In genomic region chr1:89576016-89576415, GRCh38 we compare ENCODE assay signal across 16 cellular contexts. TPM values are rescaled to one million over a fixed set of nuclear protein-coding genes. Genes with fewer than 3 reads are reported as not detected.
DNase-seq lines count a peak whose midpoint lies in the region; ATAC-seq and TF ChIP-seq lines count a peak whose summit lies in the region.
"Had no signal": no experiment of that assay in that cellular context is flagged by ENCODE, and none has a peak within 500 bp of the region (broad histone marks: within the 10 kb centered on the region; RNA-seq: fewer than 3 reads in every experiment).

No MANE protein-coding gene starts in this region.

- H3K36me3 Mint-ChIP-seq in natural killer cell = no peaks in the 10 kb centered on the region

- TF ChIP-seq CTCF in psoas muscle (IDR thresholded peaks at IDR 0.05) (no peak), natural killer cell (IDR thresholded peaks at IDR 0.05) (no peak)

- H3K9me3 ChIP-seq in HAP-1 = no peaks in the 10 kb centered on the region
- no peaks in the 10 kb centered on the region for H3K9me3 ChIP-seq in ectodermal cell (ENCODE audit: control insufficient read depth, low read length)
- H3K9me3 ChIP-seq in psoas muscle = no peaks in the 10 kb centered on the region

- peak overlapping the region; percentile 72 for H3K27ac ChIP-seq in ectodermal cell (ENCODE audit: insufficient read depth, low read depth, low read length, poor library complexity, severe bottlenecking)
- no peak overlapping the region for H3K27ac ChIP-seq in psoas muscle
- H3K27ac ChIP-seq: C4-2B, SK-N-MC had no signal

- no peaks in the 10 kb centered on the region for H3K27me3 Mint-ChIP-seq in natural killer cell (ENCODE audit: low read depth in 2 of 2)

- no peaks in the 10 kb centered on the region for H3K4me1 Mint-ChIP-seq in natural killer cell

- DNase-seq in HAP-1 (ENCODE audit: low spot score in 2 of 2) (peak; percentile 51 to 96), NCI-H146 treated with DMSO at 0.1 percent for 48 hours (lab: John Stamatoyannopoulos, UW; ENCODE audit: unreplicated experiment) (peak; percentile 34), psoas muscle (no peak), natural killer cell (no peak)
- DNase-seq: AML-193, DMS79 treated with DMSO at 0.1 percent for 48 hours, HCEC 1CT, NCI-H187 treated with DMSO at 0.1 percent for 48 hours, NCI-H2171, SHP77 had no signal

- ATAC-seq in psoas muscle (peak in 3 of 4 donors; percentile 35 to 68 (median 51)), natural killer cell (no peak), HG02798 (IDR thresholded peaks at IDR 0.05; ENCODE audit: poor library complexity, unreplicated experiment) (no peak), GM21576 (IDR thresholded peaks at IDR 0.05; ENCODE audit: unreplicated experiment) (no peak)
- ATAC-seq: K562 had no signal

- H3K27me3 ChIP-seq in HAP-1 (ENCODE audit: low read depth) = no peaks in the 10 kb centered on the region
- H3K27me3 ChIP-seq in ectodermal cell (ENCODE audit: control insufficient read depth, insufficient read depth, low read length, poor library complexity, severe bottlenecking) = no peaks in the 10 kb centered on the region
- H3K27me3 ChIP-seq in psoas muscle (ENCODE audit: insufficient read depth in 3 of 3, low read length in 2 of 3) = no peaks in the 10 kb centered on the region

- H3K4me3 Mint-ChIP-seq in natural killer cell = no peak overlapping the region

- H3K36me3 ChIP-seq in HAP-1 (replicated peaks) (peaks cover 12% of the 10 kb centered on the region), ectodermal cell (ENCODE audit: control insufficient read depth, insufficient read depth, low read length) (no peaks in the 10 kb centered on the region), psoas muscle (ENCODE audit: insufficient read depth in 1 of 2, low read depth in 1 of 2) (peaks cover 3 to 45% of the 10 kb centered on the region in 2 donors)

- no peaks in the 10 kb centered on the region for H3K9me3 Mint-ChIP-seq in natural killer cell

- in situ Hi-C loops in HAP-1 (cut with MboI; ENCODE audit: low sequenced_read_pairs) = no loop called here

- intact Hi-C loops in psoas muscle (cut with DNase I) = loop anchor here in 1 of 2 donors (10.0 kb wide), 1 partner anchor 51 kb away; the partner anchor contains the start of gene LRRC8B
- intact Hi-C loops in natural killer cell (cut with micrococcal nuclease) = no loop called here

- H3K27ac Mint-ChIP-seq in natural killer cell = no peak overlapping the region

- 31 to 33% methylated on average over 3 of the region's 3 CpGs for WGBS in ectodermal cell, 2 experiments
- WGBS in psoas muscle, 3 donors = 67 to 71% (median 68%) methylated on average over 3 of the region's 3 CpGs

- no peak overlapping the region for H3K4me3 ChIP-seq in HAP-1
- no peak overlapping the region for H3K4me3 ChIP-seq in ectodermal cell (ENCODE audit: insufficient read depth, low read depth, low read length)
- H3K4me3 ChIP-seq in psoas muscle = no peak overlapping the region
- H3K4me3 ChIP-seq: K562, SK-N-MC had no signal

- peaks cover 37% of the 10 kb centered on the region for H3K4me1 ChIP-seq in HAP-1
- H3K4me1 ChIP-seq in ectodermal cell (ENCODE audit: control insufficient read depth, insufficient read depth, low read length) = peaks cover 21% of the 10 kb centered on the region
- H3K4me1 ChIP-seq in psoas muscle = no peaks in the 10 kb centered on the region

RNA-seq across cellular contexts. Expression of gene LRRC8B, which starts 51.4 kb away (rescaled TPM):
- polyA plus RNA-seq in ectodermal cell (2013, experiment 1 of 4) = 25.3 TPM
- 37.3 TPM for polyA plus RNA-seq in ectodermal cell (2013, experiment 2 of 4)
- 21.4 TPM for polyA plus RNA-seq in ectodermal cell (2013, experiment 3 of 4)
- polyA plus RNA-seq in ectodermal cell (2013, experiment 4 of 4) = 27.2 TPM
- 10 to 100 TPM; 10.3 to 21.6 (median 13.7) TPM for total RNA-seq in psoas muscle
- 1 to 10 TPM; 2.7 to 3.7 (median 3.3) TPM for polyA plus RNA-seq in psoas muscle
- 1 to 10 TPM; 1.7 to 2.9 (median 2.9) TPM for total RNA-seq in natural killer cell

RNA-seq across cellular contexts. Expression of gene LRRC8C, which starts 56.9 kb away (rescaled TPM):
- 6.9 TPM for polyA plus RNA-seq in ectodermal cell (2013, experiment 1 of 4)
- polyA plus RNA-seq in ectodermal cell (2013, experiment 2 of 4) = 10.0 TPM
- polyA plus RNA-seq in ectodermal cell (2013, experiment 3 of 4) = 7.1 TPM
- polyA plus RNA-seq in ectodermal cell (2013, experiment 4 of 4) = 8.1 TPM
- total RNA-seq in psoas muscle (1 to 10 TPM; 2.8 to 4.1 (median 3.2) TPM), natural killer cell (10 to 100 TPM in 2 of 3 donors, 1 to 10 TPM in 1; 7.6 to 19.1 (median 15.1) TPM)
- polyA plus RNA-seq in psoas muscle = 1 to 10 TPM; 1.4 to 1.8 (median 1.8) TPM

Comparison
In these comparisons a context has a peak if more than half of its experiments do, and no peak if none do; other contexts are left out.
1. DNase-seq: peak in HAP-1 (2 of 2) and NCI-H146 treated with DMSO at 0.1 percent for 48 hours (single experiment); none in psoas muscle (0 of 2) and natural killer cell (single experiment).
2. ATAC-seq: peak in psoas muscle (3 of 4); none in natural killer cell (0 of 3), HG02798 (single experiment) and GM21576 (single experiment).